ENCODE assay signal across 16 cellular contexts in the genomic region with DNA sequence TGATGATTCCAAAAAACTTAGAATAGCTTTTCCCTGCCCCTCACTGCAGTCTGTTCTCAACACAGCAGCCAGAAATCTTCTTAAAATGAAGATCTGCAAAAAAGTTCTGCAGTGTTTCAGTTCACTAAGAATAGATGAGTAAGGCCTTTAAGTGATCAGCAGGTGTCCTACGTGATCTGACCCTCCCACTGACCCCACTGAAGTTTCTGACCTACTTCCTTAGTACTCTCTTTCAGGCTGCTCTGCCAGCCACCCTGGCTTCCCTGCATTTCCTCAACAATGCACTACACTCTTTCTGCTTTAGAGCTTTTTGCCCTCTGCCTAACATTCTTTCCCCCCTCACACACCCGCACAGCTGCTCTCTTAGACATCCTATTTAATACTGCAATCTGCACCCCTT.
A peak's percentile ranks its signal among the peaks of the same experiment; 100 is the strongest.
DNase-seq lines count a peak whose midpoint lies in the region; ATAC-seq and TF ChIP-seq lines count a peak whose summit lies in the region.
"Had no signal": no experiment of that assay in that cellular context is flagged by ENCODE, and none has a peak within 500 bp of the region (broad histone marks: within the 10 kb centered on the region; RNA-seq: fewer than 3 reads in every experiment).

No MANE protein-coding gene starts in this region.

- H3K4me3 ChIP-seq in MG63: no peak overlapping the region
- H3K4me3 ChIP-seq: vagina had no signal

- no peak for TF ChIP-seq CTCF in WTC11 (IDR thresholded peaks at IDR 0.05)

- no peak for DNase-seq in stimulated activated naive CD8-positive, alpha-beta T cell treated with anti-CD3 and anti-CD28 coated beads, Interleukin-15, Interleukin-2, amounts not matched to agents 100 U/mL and 50 U/mL, for 24 hours
- DNase-seq in WTC11 (ENCODE audit: low spot score): peak; percentile 11
- DNase-seq in stimulated activated naive B cell treated with anti-CD40 and anti-IgM and Interleukin-4, amounts not matched to agents 10 μg/mL and 1 μg/mL and 100 μg/mL, for 72 hours: no peak
- DNase-seq in HCEC 1CT: no peak
- DNase-seq in MG63: no peak
- DNase-seq: activated naive CD8-positive, alpha-beta T cell treated with anti-CD3 and anti-CD28 coated beads, Interleukin-2, amount 10 ng/mL, durations not matched to agents 7 days and 5 days; IMR-90; mesendoderm; NCI-H146; NCI-H69; posterior cingulate gyrus; SHP77 treated with DMSO at 0.1 percent for 48 hours had no signal

- no peaks in the 10 kb centered on the region for H3K9me3 Mint-ChIP-seq in stimulated activated naive CD8-positive, alpha-beta T cell treated with anti-CD3 and anti-CD28 coated beads, Interleukin-15, Interleukin-2, amounts not matched to agents 100 ng/mL and 50 ng/mL, for 24 hours
- no peaks in the 10 kb centered on the region for H3K9me3 Mint-ChIP-seq in WTC11
- peaks cover 3 to 4% of the 10 kb centered on the region in 2 donors for H3K9me3 Mint-ChIP-seq in stimulated activated naive B cell treated with anti-CD40 and anti-IgM and Interleukin-4, amounts not matched to agents 10 μg/mL and 1 μg/mL and 100 μg/mL, for 72 hours

- H3K9me3 ChIP-seq in MG63: no peaks in the 10 kb centered on the region
- H3K9me3 ChIP-seq: vagina had no signal

- no peaks in the 10 kb centered on the region for H3K36me3 ChIP-seq in MG63

- H3K27me3 ChIP-seq in MG63: no peaks in the 10 kb centered on the region
- H3K27me3 ChIP-seq: vagina had no signal

- H3K36me3 Mint-ChIP-seq in stimulated activated naive CD8-positive, alpha-beta T cell treated with anti-CD3 and anti-CD28 coated beads, Interleukin-15, Interleukin-2, amounts not matched to agents 100 ng/mL and 50 ng/mL, for 24 hours (ENCODE audit: low read depth): peaks cover 45% of the 10 kb centered on the region
- peaks cover 7% of the 10 kb centered on the region; the same call in 1 of the 2 replicates for H3K36me3 Mint-ChIP-seq in WTC11
- H3K36me3 Mint-ChIP-seq in stimulated activated naive B cell treated with anti-CD40 and anti-IgM and Interleukin-4, amounts not matched to agents 10 μg/mL and 1 μg/mL and 100 μg/mL, for 72 hours: peaks cover 24 to 34% of the 10 kb centered on the region in 2 donors

- no peak overlapping the region for H3K4me3 Mint-ChIP-seq in stimulated activated naive CD8-positive, alpha-beta T cell treated with anti-CD3 and anti-CD28 coated beads, Interleukin-15, Interleukin-2, amounts not matched to agents 100 ng/mL and 50 ng/mL, for 24 hours
- H3K4me3 Mint-ChIP-seq in WTC11: no peak overlapping the region
- no peak overlapping the region for H3K4me3 Mint-ChIP-seq in stimulated activated naive B cell treated with anti-CD40 and anti-IgM and Interleukin-4, amounts not matched to agents 10 μg/mL and 1 μg/mL and 100 μg/mL, for 72 hours
- H3K4me3 Mint-ChIP-seq: activated naive CD8-positive, alpha-beta T cell treated with anti-CD3 and anti-CD28 coated beads, Interleukin-2, amount 10 ng/mL, durations not matched to agents 7 days and 5 days had no signal

- no peaks in the 10 kb centered on the region for H3K27me3 Mint-ChIP-seq in stimulated activated naive CD8-positive, alpha-beta T cell treated with anti-CD3 and anti-CD28 coated beads, Interleukin-15, Interleukin-2, amounts not matched to agents 100 ng/mL and 50 ng/mL, for 24 hours
- no peaks in the 10 kb centered on the region for H3K27me3 Mint-ChIP-seq in WTC11 (ENCODE audit: low read depth)
- H3K27me3 Mint-ChIP-seq in stimulated activated naive B cell treated with anti-CD40 and anti-IgM and Interleukin-4, amounts not matched to agents 10 μg/mL and 1 μg/mL and 100 μg/mL, for 72 hours: no peaks in the 10 kb centered on the region
- H3K27me3 Mint-ChIP-seq: activated naive CD8-positive, alpha-beta T cell treated with anti-CD3 and anti-CD28 coated beads, Interleukin-2, amount 10 ng/mL, durations not matched to agents 7 days and 5 days had no signal

- ATAC-seq in stimulated activated naive CD8-positive, alpha-beta T cell treated with anti-CD3 and anti-CD28 coated beads, Interleukin-15, Interleukin-2, amounts not matched to agents 100 U/mL and 50 U/mL, for 24 hours: no peak
- ATAC-seq in HG02885 (IDR thresholded peaks at IDR 0.05; ENCODE audit: poor library complexity, unreplicated experiment) (peak; percentile 64), WTC11 (peak; percentile 73), GM19397 (IDR thresholded peaks at IDR 0.05; ENCODE audit: unreplicated experiment) (no peak)
- peak; percentile 36 to 57 for ATAC-seq in stimulated activated naive B cell treated with anti-CD40 and anti-IgM and Interleukin-4, amounts not matched to agents 10 μg/mL and 1 μg/mL and 100 μg/mL, for 72 hours (replicated peaks)

- peak overlapping the region; percentile 26 for H3K27ac Mint-ChIP-seq in stimulated activated naive CD8-positive, alpha-beta T cell treated with anti-CD3 and anti-CD28 coated beads, Interleukin-15, Interleukin-2, amounts not matched to agents 100 ng/mL and 50 ng/mL, for 24 hours
- 0 out of 2 replicates have a peak overlapping the region, but pooled peaks have one; percentile 4 for H3K27ac Mint-ChIP-seq in WTC11
- no peak overlapping the region for H3K27ac Mint-ChIP-seq in stimulated activated naive B cell treated with anti-CD40 and anti-IgM and Interleukin-4, amounts not matched to agents 10 μg/mL and 1 μg/mL and 100 μg/mL, for 72 hours
- H3K27ac Mint-ChIP-seq: activated naive CD8-positive, alpha-beta T cell treated with anti-CD3 and anti-CD28 coated beads, Interleukin-2, amount 10 ng/mL, durations not matched to agents 7 days and 5 days had no signal

- CTCF ChIA-PET in WTC11 (lab: Charles Lee): interaction anchor here (1.1 kb wide), 1 partner anchor 324 kb away, joined by 3 read pairs; no protein-coding TSS in a partner anchor

- POLR2A ChIA-PET in WTC11 (lab: Charles Lee): no interaction called here

- H3K4me1 Mint-ChIP-seq in stimulated activated naive CD8-positive, alpha-beta T cell treated with anti-CD3 and anti-CD28 coated beads, Interleukin-15, Interleukin-2, amounts not matched to agents 100 ng/mL and 50 ng/mL, for 24 hours (ENCODE audit: low read depth): no peaks in the 10 kb centered on the region
- H3K4me1 Mint-ChIP-seq in WTC11: peaks cover 10% of the 10 kb centered on the region
- peaks cover 3 to 20% of the 10 kb centered on the region in 2 donors for H3K4me1 Mint-ChIP-seq in stimulated activated naive B cell treated with anti-CD40 and anti-IgM and Interleukin-4, amounts not matched to agents 10 μg/mL and 1 μg/mL and 100 μg/mL, for 72 hours

TF ChIP-seq in WTC11, 78 proteins besides CTCF, POLR2A, EP300 and RAD21 (continues in another document):
- TF ChIP-seq TEAD1 (CRISPR knock-in tag; IDR thresholded peaks at IDR 0.05): no peak
- TF ChIP-seq, protein P1, sequence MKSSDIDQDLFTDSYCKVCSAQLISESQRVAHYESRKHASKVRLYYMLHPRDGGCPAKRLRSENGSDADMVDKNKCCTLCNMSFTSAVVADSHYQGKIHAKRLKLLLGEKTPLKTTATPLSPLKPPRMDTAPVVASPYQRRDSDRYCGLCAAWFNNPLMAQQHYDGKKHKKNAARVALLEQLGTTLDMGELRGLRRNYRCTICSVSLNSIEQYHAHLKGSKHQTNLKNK (CRISPR knock-in tag; IDR thresholded peaks at IDR 0.05): no peak
- TF ChIP-seq, protein P2, sequence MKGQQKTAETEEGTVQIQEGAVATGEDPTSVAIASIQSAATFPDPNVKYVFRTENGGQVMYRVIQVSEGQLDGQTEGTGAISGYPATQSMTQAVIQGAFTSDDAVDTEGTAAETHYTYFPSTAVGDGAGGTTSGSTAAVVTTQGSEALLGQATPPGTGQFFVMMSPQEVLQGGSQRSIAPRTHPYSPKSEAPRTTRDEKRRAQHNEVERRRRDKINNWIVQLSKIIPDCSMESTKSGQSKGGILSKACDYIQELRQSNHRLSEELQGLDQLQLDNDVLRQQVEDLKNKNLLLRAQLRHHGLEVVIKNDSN (CRISPR knock-in tag; IDR thresholded peaks at IDR 0.05): no peak
- no peak for TF ChIP-seq NR1H2 (CRISPR knock-in tag; IDR thresholded peaks at IDR 0.05)
- TF ChIP-seq, protein P3, sequence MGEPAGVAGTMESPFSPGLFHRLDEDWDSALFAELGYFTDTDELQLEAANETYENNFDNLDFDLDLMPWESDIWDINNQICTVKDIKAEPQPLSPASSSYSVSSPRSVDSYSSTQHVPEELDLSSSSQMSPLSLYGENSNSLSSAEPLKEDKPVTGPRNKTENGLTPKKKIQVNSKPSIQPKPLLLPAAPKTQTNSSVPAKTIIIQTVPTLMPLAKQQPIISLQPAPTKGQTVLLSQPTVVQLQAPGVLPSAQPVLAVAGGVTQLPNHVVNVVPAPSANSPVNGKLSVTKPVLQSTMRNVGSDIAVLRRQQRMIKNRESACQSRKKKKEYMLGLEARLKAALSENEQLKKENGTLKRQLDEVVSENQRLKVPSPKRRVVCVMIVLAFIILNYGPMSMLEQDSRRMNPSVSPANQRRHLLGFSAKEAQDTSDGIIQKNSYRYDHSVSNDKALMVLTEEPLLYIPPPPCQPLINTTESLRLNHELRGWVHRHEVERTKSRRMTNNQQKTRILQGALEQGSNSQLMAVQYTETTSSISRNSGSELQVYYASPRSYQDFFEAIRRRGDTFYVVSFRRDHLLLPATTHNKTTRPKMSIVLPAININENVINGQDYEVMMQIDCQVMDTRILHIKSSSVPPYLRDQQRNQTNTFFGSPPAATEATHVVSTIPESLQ (CRISPR knock-in tag; IDR thresholded peaks at IDR 0.05): no peak
- no peak for TF ChIP-seq TCF7 (CRISPR knock-in tag; IDR thresholded peaks at IDR 0.05; ENCODE audit: low read depth)
- TF ChIP-seq ZNF317 (CRISPR knock-in tag; IDR thresholded peaks at IDR 0.05; ENCODE audit: borderline replicate concordance, low read depth): no peak
- TF ChIP-seq GTF2I (CRISPR knock-in tag; conservative IDR thresholded peaks at IDR 0.05): no peak
- TF ChIP-seq ATF3 (CRISPR knock-in tag; conservative IDR thresholded peaks at IDR 0.05): no peak
- TF ChIP-seq, protein P4, sequence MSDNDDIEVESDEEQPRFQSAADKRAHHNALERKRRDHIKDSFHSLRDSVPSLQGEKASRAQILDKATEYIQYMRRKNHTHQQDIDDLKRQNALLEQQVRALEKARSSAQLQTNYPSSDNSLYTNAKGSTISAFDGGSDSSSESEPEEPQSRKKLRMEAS (CRISPR knock-in tag; IDR thresholded peaks at IDR 0.05): no peak
- TF ChIP-seq E2F4 (CRISPR knock-in tag; IDR thresholded peaks at IDR 0.05; ENCODE audit: borderline replicate concordance, low read depth): no peak
- no peak for TF ChIP-seq ATF1 (CRISPR knock-in tag; IDR thresholded peaks at IDR 0.05)

Comparison
In these comparisons a context has a peak if more than half of its experiments do, and no peak if none do; other contexts are left out.
1. ATAC-seq: peak in HG02885 (single experiment), WTC11 (single experiment) and stimulated activated naive B cell treated with anti-CD40 and anti-IgM and Interleukin-4, amounts not matched to agents 10 μg/mL and 1 μg/mL and 100 μg/mL, for 72 hours (2 of 2); none in stimulated activated naive CD8-positive, alpha-beta T cell treated with anti-CD3 and anti-CD28 coated beads, Interleukin-15, Interleukin-2, amounts not matched to agents 100 U/mL and 50 U/mL, for 24 hours (single experiment) and GM19397 (single experiment).